In genomic region chr16:58414938-58415451, GRCh38 we compare ENCODE assay signal across 18 cellular contexts. TPM values are rescaled to one million over a fixed set of nuclear protein-coding genes. Genes with fewer than 3 reads are reported as not detected.
DNase-seq lines count a peak whose midpoint lies in the region; ATAC-seq, FAIRE-seq and TF ChIP-seq lines count a peak whose summit lies in the region.
"Had no signal": no experiment of that assay in that cellular context is flagged by ENCODE, and none has a peak within 500 bp of the region (broad histone marks: within the 10 kb centered on the region; RNA-seq: fewer than 3 reads in every experiment).

No MANE protein-coding gene starts in this region.

- H3K27ac ChIP-seq in endothelial cell of umbilical vein (ENCODE audit: insufficient read depth, low read depth, low read length) (no peak overlapping the region), right cardiac atrium (ENCODE audit: low read length) (peak overlapping the region; percentile 90)
- H3K27ac ChIP-seq: KMS-11, Peyer's patch had no signal

- DNase-seq in G401 (ENCODE audit: low spot score): peak; percentile 81
- peak; percentile 42 for DNase-seq in astrocyte of the hippocampus (ENCODE audit: low read depth, low spot score)
- DNase-seq in endothelial cell of umbilical vein (ENCODE audit: low read depth, low spot score): peak; percentile 80
- no peak for DNase-seq in right cardiac atrium
- DNase-seq in DMS114 treated with DMSO at 0.1 percent for 48 hours (lab: John Stamatoyannopoulos, UW; ENCODE audit: unreplicated experiment): no peak
- DNase-seq in activated naive CD4-positive, alpha-beta T cell treated with anti-CD3 and anti-CD28 coated beads, Interleukin-2, amount 10 ng/mL, durations not matched to agents 7 days and 5 days: no peak
- no peak for DNase-seq in GM10266 (ENCODE audit: extremely low spot score)
- DNase-seq in NCI-H1048 (lab: John Stamatoyannopoulos, UW): no peak
- DNase-seq: Calu3; CD4-positive, alpha-beta T cell; DMS79; GF-D8; NCI-H1930; NCI-H2171; NCI-H774; Peyer's patch; SHP77 treated with DMSO at 0.1 percent for 48 hours had no signal

- H3K27me3 Mint-ChIP-seq in activated naive CD4-positive, alpha-beta T cell treated with anti-CD3 and anti-CD28 coated beads, Interleukin-2, amount 10 ng/mL, durations not matched to agents 7 days and 5 days: peaks cover 15% of the 10 kb centered on the region

- no peak overlapping the region for H3K4me3 Mint-ChIP-seq in activated naive CD4-positive, alpha-beta T cell treated with anti-CD3 and anti-CD28 coated beads, Interleukin-2, amount 10 ng/mL, durations not matched to agents 7 days and 5 days
- H3K4me3 Mint-ChIP-seq: CD4-positive, alpha-beta T cell had no signal

- CTCF ChIA-PET in endothelial cell of umbilical vein (lab: Charles Lee): interaction anchor here (1.8 kb wide), 1 partner anchor 78 kb away, joined by 5 read pairs; no protein-coding TSS in a partner anchor
- CTCF ChIA-PET in activated naive CD4-positive, alpha-beta T cell treated with anti-CD3 and anti-CD28 coated beads, Interleukin-2, amount 10 ng/mL, durations not matched to agents 7 days and 5 days (lab: Charles Lee): no interaction called here

- no peaks in the 10 kb centered on the region for H3K9me3 Mint-ChIP-seq in activated naive CD4-positive, alpha-beta T cell treated with anti-CD3 and anti-CD28 coated beads, Interleukin-2, amount 10 ng/mL, durations not matched to agents 7 days and 5 days
- H3K9me3 Mint-ChIP-seq: CD4-positive, alpha-beta T cell had no signal

- no peaks in the 10 kb centered on the region for H3K9me1 ChIP-seq in endothelial cell of umbilical vein (replicated peaks; ENCODE audit: control insufficient read depth, extremely low read depth, insufficient read depth, low read length)

- H3K4me3 ChIP-seq in endothelial cell of umbilical vein (replicated peaks in 1 of 3; ENCODE audit: insufficient read depth in 1 of 3, low read depth in 1 of 3, low read length in 3 of 3): no peak overlapping the region
- no peak overlapping the region for H3K4me3 ChIP-seq in right cardiac atrium (ENCODE audit: low read length)
- H3K4me3 ChIP-seq: Peyer's patch had no signal

- BruUV-seq in endothelial cell of umbilical vein (replicated peaks; lab: Mats Ljungman, UMichigan): no TSS peak

- POLR2A ChIA-PET in endothelial cell of umbilical vein (lab: Charles Lee): no interaction called here

- H3K27me3 ChIP-seq in endothelial cell of umbilical vein (ENCODE audit: control insufficient read depth in 2 of 2, insufficient read depth in 2 of 2, low read length in 2 of 2) (no peaks in the 10 kb centered on the region), right cardiac atrium (ENCODE audit: control insufficient read depth, insufficient read depth) (no peaks in the 10 kb centered on the region)
- H3K27me3 ChIP-seq: Peyer's patch had no signal

- no peaks in the 10 kb centered on the region for H3K36me3 ChIP-seq in endothelial cell of umbilical vein (ENCODE audit: control insufficient read depth in 2 of 2, extremely low read depth in 1 of 2, insufficient read depth in 2 of 2, low read length in 2 of 2)
- H3K36me3 ChIP-seq: Peyer's patch had no signal

- WGBS in right cardiac atrium: 67% methylated on average over 9 of the region's 9 CpGs

- TF ChIP-seq CTCF in endothelial cell of umbilical vein (IDR thresholded peaks at IDR 0.05; ENCODE audit: extremely low read depth in 1 of 2, insufficient read depth in 1 of 2, low read depth in 1 of 2, low read length in 2 of 2) (no peak), GM10266 (IDR thresholded peaks at IDR 0.05; ENCODE audit: control insufficient read depth, insufficient read depth, low read depth, missing control alignments) (no peak)

- no peak overlapping the region for H3K9ac ChIP-seq in endothelial cell of umbilical vein (replicated peaks; ENCODE audit: extremely low read depth, insufficient read depth, low read length)
- H3K9ac ChIP-seq: KMS-11 had no signal

- no peaks in the 10 kb centered on the region for H4K20me1 ChIP-seq in endothelial cell of umbilical vein (replicated peaks; ENCODE audit: control insufficient read depth, extremely low read depth, insufficient read depth, low read length)

- H3K9me3 ChIP-seq in endothelial cell of umbilical vein (replicated peaks; ENCODE audit: control insufficient read depth, insufficient read depth, low read length) (no peaks in the 10 kb centered on the region), right cardiac atrium (ENCODE audit: control insufficient read depth, low read length) (no peaks in the 10 kb centered on the region)
- H3K9me3 ChIP-seq: Peyer's patch had no signal

- dilution Hi-C loops in endothelial cell of umbilical vein (cut with MboI; ENCODE audit: extremely low pct_ligation_motif_present, low sequenced_read_pairs): no loop called here

- H3K27ac Mint-ChIP-seq in activated naive CD4-positive, alpha-beta T cell treated with anti-CD3 and anti-CD28 coated beads, Interleukin-2, amount 10 ng/mL, durations not matched to agents 7 days and 5 days: no peak overlapping the region
- H3K27ac Mint-ChIP-seq: CD4-positive, alpha-beta T cell had no signal

- no peaks in the 10 kb centered on the region for H3K36me3 Mint-ChIP-seq in activated naive CD4-positive, alpha-beta T cell treated with anti-CD3 and anti-CD28 coated beads, Interleukin-2, amount 10 ng/mL, durations not matched to agents 7 days and 5 days

- H3K4me2 ChIP-seq in endothelial cell of umbilical vein (ENCODE audit: insufficient read depth, low read length): no peak overlapping the region
- H3K4me2 ChIP-seq: KMS-11 had no signal

- no peaks in the 10 kb centered on the region for H3K4me1 Mint-ChIP-seq in activated naive CD4-positive, alpha-beta T cell treated with anti-CD3 and anti-CD28 coated beads, Interleukin-2, amount 10 ng/mL, durations not matched to agents 7 days and 5 days

- intact Hi-C loops in endothelial cell of umbilical vein (cut with micrococcal nuclease): loop anchor here (5.0 kb wide), 1 partner anchor 42 kb away; no protein-coding TSS in a partner anchor
- intact Hi-C loops in right cardiac atrium (cut with DNase I): loop anchor here in 1 of 4 donors (10.0 kb wide), 1 partner anchor 70 kb away; no protein-coding TSS in a partner anchor

- H3K79me2 ChIP-seq in endothelial cell of umbilical vein (ENCODE audit: control insufficient read depth, insufficient read depth, low read length): no peaks in the 10 kb centered on the region

- ATAC-seq in right cardiac atrium: peak in 1 of 2 donors; percentile 12

- peak; percentile 71 for FAIRE-seq in endothelial cell of umbilical vein (lab: Jason Lieb, UNC)

- no peak for TF ChIP-seq POLR2A in endothelial cell of umbilical vein (IDR thresholded peaks at IDR 0.05; ENCODE audit: low read depth, low read length)

- H3K4me1 ChIP-seq in endothelial cell of umbilical vein (ENCODE audit: control insufficient read depth, extremely low read depth, insufficient read depth, low read length): peaks cover 6% of the 10 kb centered on the region
- no peaks in the 10 kb centered on the region for H3K4me1 ChIP-seq in right cardiac atrium (ENCODE audit: control insufficient read depth, insufficient read depth, low read length)
- H3K4me1 ChIP-seq: Peyer's patch had no signal

- no peak overlapping the region for H2AFZ ChIP-seq in endothelial cell of umbilical vein (ENCODE audit: low read depth, low read length)

- in situ Hi-C loops in G401 (cut with HindIII; ENCODE audit: low sequenced_read_pairs): no loop called here

TF ChIP-seq in endothelial cell of umbilical vein, 7 proteins besides CTCF, POLR2A, EP300 and RAD21:
- TF ChIP-seq FOS (IDR thresholded peaks at IDR 0.05; ENCODE audit: borderline replicate concordance, insufficient read depth, low read length): no peak

RNA-seq across cellular contexts. Expression of gene GINS3, which starts 22.7 kb away (rescaled TPM):
- total RNA-seq in G401 (2014; rRNA removed; shearing (Covaris generic)): 9.9 and 10.8 TPM in 2 replicates
- 24.1 and 29.0 TPM in 2 replicates for total RNA-seq in endothelial cell of umbilical vein
- polyA plus RNA-seq in endothelial cell of umbilical vein: 17.2 and 17.3 TPM in 2 replicates
- 21.3 and 23.1 TPM in 2 replicates for polyA plus RNA-seq in endothelial cell of umbilical vein (2011; cell fraction: cytosol; rRNA removed)
- polyA plus RNA-seq in endothelial cell of umbilical vein (2011; cell fraction: nucleus; rRNA removed): 14.6 and 17.6 TPM in 2 replicates
- 21.9 TPM in 2 replicates for polyA plus RNA-seq in endothelial cell of umbilical vein (2012)
- polyA minus RNA-seq in endothelial cell of umbilical vein: 19.4 and 21.2 TPM in 2 replicates
- polyA minus RNA-seq in endothelial cell of umbilical vein (2011; cell fraction: cytosol; rRNA and poly(A)+ RNA removed): 14.4 TPM
- polyA minus RNA-seq in endothelial cell of umbilical vein (2011; cell fraction: nucleus; rRNA and poly(A)+ RNA removed): 9.4 and 11.0 TPM in 2 replicates
- 1 to 10 TPM; 6.3 to 8.0 (median 6.7) TPM for total RNA-seq in right cardiac atrium
- polyA plus RNA-seq in right cardiac atrium: 6.5 TPM

Comparison
In these comparisons a context has a peak if more than half of its experiments do, and no peak if none do; other contexts are left out.
1. DNase-seq: peak in G401 (single experiment), astrocyte of the hippocampus (single experiment) and endothelial cell of umbilical vein (single experiment); none in right cardiac atrium (0 of 3), DMS114 treated with DMSO at 0.1 percent for 48 hours (single experiment), activated naive CD4-positive, alpha-beta T cell treated with anti-CD3 and anti-CD28 coated beads, Interleukin-2, amount 10 ng/mL, durations not matched to agents 7 days and 5 days (single experiment), GM10266 (single experiment) and NCI-H1048 (single experiment).